Comparison of ENCODE assay signal across 8 cellular contexts in genomic region chr5:31531888-31532710, GRCh38. TPM values are rescaled to one million over a fixed set of nuclear protein-coding genes. Genes with fewer than 3 reads are reported as not detected.
DNase-seq lines count a peak whose midpoint lies in the region; ATAC-seq, FAIRE-seq and TF ChIP-seq lines count a peak whose summit lies in the region.

Gene C5orf22 (plus strand): TSS chr5:31532301. CDS start chr5:31532393, 92 bp downstream.
Gene DROSHA (minus strand): TSS chr5:31532093. CDS start chr5:31529059, 3,034 bp downstream.

- peak; percentile 59 for TF ChIP-seq POLR2A in endothelial cell of umbilical vein (IDR thresholded peaks at IDR 0.05; ENCODE audit: low read depth, low read length)

- intact Hi-C loops in endothelial cell of umbilical vein (cut with micrococcal nuclease), result loop anchor here (1.0 to 5.0 kb wide), 2 partner anchors 39 to 105 kb away; no protein-coding TSS in a partner anchor

- 0 out of 2 replicates have a peak, but pooled peaks cover 4% of the 10 kb centered on the region for H3K4me1 ChIP-seq in HUES64 (ENCODE audit: insufficient read depth, low read length)
- H3K4me1 ChIP-seq in OCI-LY1 (ENCODE audit: insufficient read depth, low read length, severe bottlenecking), result peaks cover 28% of the 10 kb centered on the region
- peaks cover 14% of the 10 kb centered on the region for H3K4me1 ChIP-seq in endothelial cell of umbilical vein (ENCODE audit: control insufficient read depth, extremely low read depth, insufficient read depth, low read length)

- no peaks in the 10 kb centered on the region for H3K9me2 ChIP-seq in OCI-LY1 (ENCODE audit: low read depth, low read length)

- H3K9me3 ChIP-seq in HUES64 (ENCODE audit: insufficient read depth, low read depth, low read length) (no peaks in the 10 kb centered on the region), OCI-LY1 (ENCODE audit: low read length) (no peaks in the 10 kb centered on the region), endothelial cell of umbilical vein (replicated peaks; ENCODE audit: control insufficient read depth, insufficient read depth, low read length) (no peaks in the 10 kb centered on the region)

- peak within 1 kb of the TSS; percentile 98 for H3K4me2 ChIP-seq in OCI-LY1 (ENCODE audit: low read length)
- H3K4me2 ChIP-seq in endothelial cell of umbilical vein (ENCODE audit: insufficient read depth, low read length), result peak within 1 kb of the TSS; percentile 86

- H3K4me3 ChIP-seq in HUES64 (ENCODE audit: low read length) (peak within 1 kb of the TSS; percentile 92), OCI-LY1 (ENCODE audit: low read depth, low read length, poor library complexity, severe bottlenecking) (peak within 1 kb of the TSS; percentile 96), endothelial cell of umbilical vein (replicated peaks in 1 of 3; ENCODE audit: insufficient read depth in 1 of 3, low read depth in 1 of 3, low read length in 3 of 3) (peak within 1 kb of the TSS; percentile 86 to 93 (median 88))

- H4K20me1 ChIP-seq in OCI-LY1 (ENCODE audit: insufficient read depth, low read length) (no peaks in the 10 kb centered on the region), endothelial cell of umbilical vein (replicated peaks; ENCODE audit: control insufficient read depth, extremely low read depth, insufficient read depth, low read length) (no peaks in the 10 kb centered on the region)

- no peaks in the 10 kb centered on the region for H3F3A ChIP-seq in OCI-LY1 (ENCODE audit: insufficient read depth, low read length)

- H3K9me1 ChIP-seq in endothelial cell of umbilical vein (replicated peaks; ENCODE audit: control insufficient read depth, extremely low read depth, insufficient read depth, low read length), result no peaks in the 10 kb centered on the region

- TF ChIP-seq CTCF in D721Med (IDR thresholded peaks at IDR 0.05; ENCODE audit: insufficient read depth, missing control alignments) (no peak), OCI-LY1 (IDR thresholded peaks at IDR 0.05; ENCODE audit: low read length) (peak; percentile 15; the same call in 1 of the 2 replicates), endothelial cell of umbilical vein (IDR thresholded peaks at IDR 0.05; ENCODE audit: extremely low read depth in 1 of 2, insufficient read depth in 1 of 2, low read depth in 1 of 2, low read length in 2 of 2) (no peak)

- peak; percentile 95 for ATAC-seq in GM21447 (IDR thresholded peaks at IDR 0.05; ENCODE audit: unreplicated experiment)

- H3K36me3 ChIP-seq in HUES64 (ENCODE audit: insufficient read depth, low read length) (peaks cover 59% of the 10 kb centered on the region), OCI-LY1 (ENCODE audit: insufficient read depth, low read length) (peaks cover 49% of the 10 kb centered on the region), endothelial cell of umbilical vein (ENCODE audit: control insufficient read depth in 2 of 2, extremely low read depth in 1 of 2, insufficient read depth in 2 of 2, low read length in 2 of 2) (peaks cover 6 to 19% of the 10 kb centered on the region in 2 experiments)

- dilution Hi-C loops in endothelial cell of umbilical vein (cut with MboI; ENCODE audit: extremely low pct_ligation_motif_present, low sequenced_read_pairs), result no loop called here

- H3K27ac ChIP-seq in HUES64 (ENCODE audit: low read depth, low read length) (peak within 1 kb of the TSS; percentile 75), OCI-LY1 (ENCODE audit: low read depth, low read length, poor library complexity, severe bottlenecking) (peak within 1 kb of the TSS; percentile 52), endothelial cell of umbilical vein (ENCODE audit: insufficient read depth, low read depth, low read length) (peak within 1 kb of the TSS; percentile 64)

- H3K79me2 ChIP-seq in OCI-LY1 (ENCODE audit: insufficient read depth, low read length), result peaks cover 23% of the 10 kb centered on the region
- H3K79me2 ChIP-seq in endothelial cell of umbilical vein (ENCODE audit: control insufficient read depth, insufficient read depth, low read length), result peaks cover 41% of the 10 kb centered on the region

- TSS peak; percentile 50 for BruUV-seq in endothelial cell of umbilical vein (replicated peaks; lab: Mats Ljungman, UMichigan)

- H2AFZ ChIP-seq in OCI-LY1 (ENCODE audit: low read length), result peak within 1 kb of the TSS; percentile 92
- peak within 1 kb of the TSS; percentile 84 for H2AFZ ChIP-seq in endothelial cell of umbilical vein (ENCODE audit: low read depth, low read length)

- DNase-seq in D721Med (ENCODE audit: insufficient read length, low spot score) (peak; percentile 77), endothelial cell of umbilical vein (ENCODE audit: low read depth, low spot score) (peak; percentile 96), midbrain (lab: John Stamatoyannopoulos, UW) (peak; percentile 99)
- DNase-seq in activated CD8-positive, alpha-beta memory T cell treated with anti-CD3 and anti-CD28 coated beads, Interleukin-2, amount 50 U/mL, for 4 hours, result peak; percentile 90
- DNase-seq in stimulated activated CD8-positive, alpha-beta memory T cell treated with anti-CD3 and anti-CD28 coated beads, Interleukin-2, amount 100 ng/mL, for 1 hour (ENCODE audit: low read depth in 2 of 2), result peak; percentile 81

- under 1% methylated on average over 58 of the region's 58 CpGs for WGBS in HUES64

- no peak for FAIRE-seq in D721Med (lab: Jason Lieb, UNC)
- peak; percentile 99 for FAIRE-seq in endothelial cell of umbilical vein (lab: Jason Lieb, UNC)

- POLR2A ChIA-PET in endothelial cell of umbilical vein (lab: Charles Lee), result no interaction called here

- H3K27me3 ChIP-seq in HUES64 (ENCODE audit: insufficient read depth, low read length) (no peaks in the 10 kb centered on the region), OCI-LY1 (ENCODE audit: insufficient read depth, low read length) (no peaks in the 10 kb centered on the region), endothelial cell of umbilical vein (ENCODE audit: control insufficient read depth in 2 of 2, insufficient read depth in 2 of 2, low read length in 2 of 2) (no peaks in the 10 kb centered on the region)

- H3K9ac ChIP-seq in HUES64 (ENCODE audit: low read depth, low read length) (peak within 1 kb of the TSS; percentile 84), OCI-LY1 (ENCODE audit: low read length) (peak within 1 kb of the TSS; percentile 94), endothelial cell of umbilical vein (replicated peaks; ENCODE audit: extremely low read depth, insufficient read depth, low read length) (peak within 1 kb of the TSS; percentile 75)

- CTCF ChIA-PET in endothelial cell of umbilical vein (lab: Charles Lee), result interaction anchor here (1.2 to 2.0 kb wide), 5 partner anchors 10 to 561 kb away, joined by 6 to 16 read pairs (median 7); no protein-coding TSS in a partner anchor

TF ChIP-seq in endothelial cell of umbilical vein, 7 proteins besides CTCF, POLR2A, EP300 and RAD21:
- peak; percentile 74 for TF ChIP-seq POLR2AphosphoS5 (IDR thresholded peaks at IDR 0.05; ENCODE audit: insufficient read depth, low read depth, low read length)
- no peak for TF ChIP-seq FOS (IDR thresholded peaks at IDR 0.05; ENCODE audit: borderline replicate concordance, insufficient read depth, low read length)

RNA-seq across cellular contexts. Expression of gene C5orf22, which starts in this region (rescaled TPM):
- 23.9 TPM for polyA plus RNA-seq in HUES64 (2013, experiment 1 of 2)
- 25.2 TPM for polyA plus RNA-seq in HUES64 (2013, experiment 2 of 2)
- 27.5 and 27.6 TPM in 2 replicates for total RNA-seq in endothelial cell of umbilical vein
- 11.7 and 23.7 TPM in 2 replicates for polyA plus RNA-seq in endothelial cell of umbilical vein
- polyA plus RNA-seq in endothelial cell of umbilical vein (2011; cell fraction: cytosol; rRNA removed), result 12.2 and 12.9 TPM in 2 replicates
- 8.7 and 13.6 TPM in 2 replicates for polyA plus RNA-seq in endothelial cell of umbilical vein (2011; cell fraction: nucleus; rRNA removed)
- polyA plus RNA-seq in endothelial cell of umbilical vein (2012), result 11.7 and 16.7 TPM in 2 replicates
- 28.6 and 33.4 TPM in 2 replicates for polyA minus RNA-seq in endothelial cell of umbilical vein
- 13.8 TPM for polyA minus RNA-seq in endothelial cell of umbilical vein (2011; cell fraction: cytosol; rRNA and poly(A)+ RNA removed)
- 16.1 and 19.3 TPM in 2 replicates for polyA minus RNA-seq in endothelial cell of umbilical vein (2011; cell fraction: nucleus; rRNA and poly(A)+ RNA removed)

RNA-seq across cellular contexts. Expression of gene DROSHA, which starts in this region (rescaled TPM):
- 51.3 TPM for polyA plus RNA-seq in HUES64 (2013, experiment 1 of 2)
- 58.5 TPM for polyA plus RNA-seq in HUES64 (2013, experiment 2 of 2)
- total RNA-seq in endothelial cell of umbilical vein, result 90.0 and 96.4 TPM in 2 replicates
- 49.1 and 53.3 TPM in 2 replicates for polyA plus RNA-seq in endothelial cell of umbilical vein
- polyA plus RNA-seq in endothelial cell of umbilical vein (2011; cell fraction: cytosol; rRNA removed), result 43.8 and 55.1 TPM in 2 replicates
- 159 and 205 TPM in 2 replicates for polyA plus RNA-seq in endothelial cell of umbilical vein (2011; cell fraction: nucleus; rRNA removed)
- 48.7 and 50.5 TPM in 2 replicates for polyA plus RNA-seq in endothelial cell of umbilical vein (2012)
- polyA minus RNA-seq in endothelial cell of umbilical vein, result 189 and 204 TPM in 2 replicates
- polyA minus RNA-seq in endothelial cell of umbilical vein (2011; cell fraction: cytosol; rRNA and poly(A)+ RNA removed), result 93.2 TPM
- 133 and 137 TPM in 2 replicates for polyA minus RNA-seq in endothelial cell of umbilical vein (2011; cell fraction: nucleus; rRNA and poly(A)+ RNA removed)

Comparison
In these comparisons a context has a peak if more than half of its experiments do, and no peak if none do; other contexts are left out.
1. Peak in every context shown above with its lines: DNase-seq, ATAC-seq, H3K4me3 ChIP-seq and H3K27ac ChIP-seq.